ENCODE assay signal across 8 cellular contexts in the genomic region with DNA sequence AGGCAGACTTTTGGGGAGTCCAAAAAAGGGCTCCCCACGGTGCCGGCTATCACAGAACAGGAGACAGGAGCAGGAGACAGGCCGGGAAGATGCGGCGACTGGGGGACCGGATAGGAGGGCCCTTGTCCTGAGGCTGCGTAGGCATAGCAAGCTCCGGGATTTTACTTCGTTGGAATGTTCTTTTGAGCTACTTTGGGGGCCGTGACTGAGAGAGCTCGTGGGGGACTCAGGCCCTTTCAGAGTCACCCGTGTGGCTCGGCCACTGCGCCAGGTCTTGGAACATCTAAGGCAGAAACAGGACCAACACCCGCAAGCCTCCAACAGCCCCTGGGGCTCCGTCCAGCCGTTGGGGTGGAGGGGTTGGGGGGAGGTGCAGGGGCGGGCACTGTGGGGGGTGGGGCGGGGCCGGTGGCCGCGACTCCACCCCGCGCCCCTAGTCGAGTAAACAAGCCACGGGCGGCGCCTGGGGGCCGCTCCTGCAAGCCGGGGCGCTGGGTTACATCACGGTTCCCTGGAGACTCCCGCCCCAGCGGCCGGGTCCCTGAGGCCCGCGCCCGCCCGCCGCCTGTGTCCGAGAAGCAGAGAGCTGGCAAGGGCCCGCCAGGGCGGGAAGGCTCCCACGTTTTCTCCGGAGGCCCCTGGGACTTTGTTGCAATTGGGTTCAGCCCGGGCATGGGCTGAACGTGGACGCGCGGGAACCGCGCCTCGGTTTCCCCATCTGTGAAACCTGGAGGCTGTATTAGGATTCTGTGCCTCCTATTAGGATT. TPM values are rescaled to one million over a fixed set of nuclear protein-coding genes. Genes with fewer than 3 reads are reported as not detected.
DNase-seq lines count a peak whose midpoint lies in the region; ATAC-seq and TF ChIP-seq lines count a peak whose summit lies in the region.

No MANE protein-coding gene starts in this region.

- no peaks in the 10 kb centered on the region for H3K36me3 Mint-ChIP-seq in activated T-helper 2 cell treated with anti-CD3 and anti-CD28 coated beads, Interferon-gamma antibody, Interleukin-2, Interleukin-4, amounts not matched to agents 10 μg/mL and 5 μg/mL and 100 μg/mL, durations not matched to agents 14 hours and 24 hours and 36 hours (ENCODE audit: low read depth)
- H3K36me3 Mint-ChIP-seq in immature natural killer cell (no peaks in the 10 kb centered on the region), chondrocyte (ENCODE audit: low read depth) (peaks cover 2% of the 10 kb centered on the region)
- H3K36me3 Mint-ChIP-seq in stimulated activated effector memory CD8-positive, alpha-beta T cell treated with anti-CD3 and anti-CD28 coated beads, Interleukin-12 subunit alpha, Interleukin-12 subunit beta, amount 100 ng/mL, for 72 hours, result no peaks in the 10 kb centered on the region

- H3K4me1 Mint-ChIP-seq in activated T-helper 2 cell treated with anti-CD3 and anti-CD28 coated beads, Interferon-gamma antibody, Interleukin-2, Interleukin-4, amounts not matched to agents 10 μg/mL and 5 μg/mL and 100 μg/mL, durations not matched to agents 14 hours and 24 hours and 36 hours (ENCODE audit: low read depth), result peaks cover 32% of the 10 kb centered on the region
- H3K4me1 Mint-ChIP-seq in immature natural killer cell, result peaks cover 30 to 36% of the 10 kb centered on the region in 2 donors
- no peaks in the 10 kb centered on the region for H3K4me1 Mint-ChIP-seq in stimulated activated effector memory CD8-positive, alpha-beta T cell treated with anti-CD3 and anti-CD28 coated beads, Interleukin-12 subunit alpha, Interleukin-12 subunit beta, amount 100 ng/mL, for 72 hours
- H3K4me1 Mint-ChIP-seq in chondrocyte (ENCODE audit: low read depth), result peaks cover 42% of the 10 kb centered on the region

- intact Hi-C loops in activated T-helper 2 cell treated with anti-CD3 and anti-CD28 coated beads, Interferon-gamma antibody, Interleukin-2, Interleukin-4, amounts not matched to agents 10 μg/mL and 5 μg/mL and 100 μg/mL, durations not matched to agents 14 hours and 24 hours and 36 hours (cut with micrococcal nuclease), result no loop called here

- DNase-seq in activated T-helper 2 cell treated with anti-CD3 and anti-CD28 coated beads, Interferon-gamma antibody, Interleukin-2, Interleukin-4, amounts not matched to agents 10 μg/mL and 5 μg/mL and 100 μg/mL, durations not matched to agents 14 hours and 24 hours and 36 hours (ENCODE audit: low spot score), result no peak
- DNase-seq in immature natural killer cell (peak; percentile 36 to 52 (median 46)), NCI-H524 (lab: John Stamatoyannopoulos, UW) (no peak), chondrocyte (ENCODE audit: low spot score) (no peak), kidney glomerular epithelial cell (lab: John Stamatoyannopoulos, UW) (no peak), SW 1271 (lab: John Stamatoyannopoulos, UW) (no peak)
- DNase-seq in stimulated activated effector memory CD8-positive, alpha-beta T cell treated with anti-CD3 and anti-CD28 coated beads, Interleukin-12 subunit alpha, Interleukin-12 subunit beta, amount 100 ng/mL, for 72 hours (ENCODE audit: low spot score in 2 of 2), result no peak

- peak overlapping the region; percentile 26 for H3K4me3 Mint-ChIP-seq in activated T-helper 2 cell treated with anti-CD3 and anti-CD28 coated beads, Interferon-gamma antibody, Interleukin-2, Interleukin-4, amounts not matched to agents 10 μg/mL and 5 μg/mL and 100 μg/mL, durations not matched to agents 14 hours and 24 hours and 36 hours (ENCODE audit: low read depth)
- H3K4me3 Mint-ChIP-seq in immature natural killer cell (peak overlapping the region; percentile 54 to 76 (median 71)), chondrocyte (ENCODE audit: unreplicated experiment) (no peak overlapping the region)
- H3K4me3 Mint-ChIP-seq in stimulated activated effector memory CD8-positive, alpha-beta T cell treated with anti-CD3 and anti-CD28 coated beads, Interleukin-12 subunit alpha, Interleukin-12 subunit beta, amount 100 ng/mL, for 72 hours, result no peak overlapping the region

- peak; percentile 44 for ATAC-seq in HG02763 (IDR thresholded peaks at IDR 0.05; ENCODE audit: unreplicated experiment)
- ATAC-seq in stimulated activated effector memory CD8-positive, alpha-beta T cell treated with anti-CD3 and anti-CD28 coated beads, Interleukin-12 subunit alpha, Interleukin-12 subunit beta, amount 100 ng/mL, for 72 hours, result peak; percentile 37

- H3K27ac Mint-ChIP-seq in activated T-helper 2 cell treated with anti-CD3 and anti-CD28 coated beads, Interferon-gamma antibody, Interleukin-2, Interleukin-4, amounts not matched to agents 10 μg/mL and 5 μg/mL and 100 μg/mL, durations not matched to agents 14 hours and 24 hours and 36 hours, result no peak overlapping the region
- H3K27ac Mint-ChIP-seq in immature natural killer cell, result peak overlapping the region in 4 of 6 donors; percentile 26 to 70 (median 34)
- H3K27ac Mint-ChIP-seq in stimulated activated effector memory CD8-positive, alpha-beta T cell treated with anti-CD3 and anti-CD28 coated beads, Interleukin-12 subunit alpha, Interleukin-12 subunit beta, amount 100 ng/mL, for 72 hours, result no peak overlapping the region
- H3K27ac Mint-ChIP-seq in chondrocyte (ENCODE audit: unreplicated experiment), result no peak overlapping the region

- peaks cover 25% of the 10 kb centered on the region for H3K27me3 Mint-ChIP-seq in activated T-helper 2 cell treated with anti-CD3 and anti-CD28 coated beads, Interferon-gamma antibody, Interleukin-2, Interleukin-4, amounts not matched to agents 10 μg/mL and 5 μg/mL and 100 μg/mL, durations not matched to agents 14 hours and 24 hours and 36 hours (ENCODE audit: low read depth)
- H3K27me3 Mint-ChIP-seq in immature natural killer cell (ENCODE audit: low read depth in 3 of 3) (peaks cover 0 to 10% (median 4%) of the 10 kb centered on the region in 3 donors), chondrocyte (ENCODE audit: low read depth) (peaks cover 7% of the 10 kb centered on the region)

- no peak for TF ChIP-seq CTCF in chondrocyte (IDR thresholded peaks at IDR 0.05)

- H3K9me3 Mint-ChIP-seq in activated T-helper 2 cell treated with anti-CD3 and anti-CD28 coated beads, Interferon-gamma antibody, Interleukin-2, Interleukin-4, amounts not matched to agents 10 μg/mL and 5 μg/mL and 100 μg/mL, durations not matched to agents 14 hours and 24 hours and 36 hours, result no peaks in the 10 kb centered on the region
- H3K9me3 Mint-ChIP-seq in immature natural killer cell (no peaks in the 10 kb centered on the region), chondrocyte (ENCODE audit: low read depth) (no peaks in the 10 kb centered on the region)
- no peaks in the 10 kb centered on the region for H3K9me3 Mint-ChIP-seq in stimulated activated effector memory CD8-positive, alpha-beta T cell treated with anti-CD3 and anti-CD28 coated beads, Interleukin-12 subunit alpha, Interleukin-12 subunit beta, amount 100 ng/mL, for 72 hours

RNA-seq across cellular contexts. Expression of a gene that starts 23.3 kb away (rescaled TPM):
- total RNA-seq in activated T-helper 2 cell treated with anti-CD3 and anti-CD28 coated beads, Interferon-gamma antibody, Interleukin-2, Interleukin-4, amounts not matched to agents 10 μg/mL and 5 μg/mL and 100 μg/mL, durations not matched to agents 14 hours and 24 hours and 36 hours, result 62.4 and 63.5 TPM in 2 replicates
- polyA plus RNA-seq in immature natural killer cell, result 10 to 100 TPM in 1 of 3 donors, 1 to 10 TPM in 2; 3.8 to 14.0 (median 4.7) TPM
- 12.2 to 33.4 TPM (median 32.9 TPM) in 3 replicates for total RNA-seq in chondrocyte

Comparison
In these comparisons a context has a peak if more than half of its experiments do, and no peak if none do; other contexts are left out.
1. DNase-seq: peak in immature natural killer cell (3 of 3); none in activated T-helper 2 cell treated with anti-CD3 and anti-CD28 coated beads, Interferon-gamma antibody, Interleukin-2, Interleukin-4, amounts not matched to agents 10 μg/mL and 5 μg/mL and 100 μg/mL, durations not matched to agents 14 hours and 24 hours and 36 hours (single experiment), stimulated activated effector memory CD8-positive, alpha-beta T cell treated with anti-CD3 and anti-CD28 coated beads, Interleukin-12 subunit alpha, Interleukin-12 subunit beta, amount 100 ng/mL, for 72 hours (0 of 2), NCI-H524 (0 of 2), chondrocyte (single experiment), kidney glomerular epithelial cell (single experiment) and SW 1271 (0 of 2).
2. H3K27ac Mint-ChIP-seq: peak in immature natural killer cell (4 of 6); none in activated T-helper 2 cell treated with anti-CD3 and anti-CD28 coated beads, Interferon-gamma antibody, Interleukin-2, Interleukin-4, amounts not matched to agents 10 μg/mL and 5 μg/mL and 100 μg/mL, durations not matched to agents 14 hours and 24 hours and 36 hours (single experiment), stimulated activated effector memory CD8-positive, alpha-beta T cell treated with anti-CD3 and anti-CD28 coated beads, Interleukin-12 subunit alpha, Interleukin-12 subunit beta, amount 100 ng/mL, for 72 hours (single experiment) and chondrocyte (single experiment).
3. H3K4me3 Mint-ChIP-seq: peak in activated T-helper 2 cell treated with anti-CD3 and anti-CD28 coated beads, Interferon-gamma antibody, Interleukin-2, Interleukin-4, amounts not matched to agents 10 μg/mL and 5 μg/mL and 100 μg/mL, durations not matched to agents 14 hours and 24 hours and 36 hours (single experiment) and immature natural killer cell (5 of 5); none in stimulated activated effector memory CD8-positive, alpha-beta T cell treated with anti-CD3 and anti-CD28 coated beads, Interleukin-12 subunit alpha, Interleukin-12 subunit beta, amount 100 ng/mL, for 72 hours (single experiment) and chondrocyte (single experiment).